ENCODE assay signal across 1 cellular context in genomic region chr7:75738604-75738974, GRCh38.
TF ChIP-seq lines count a peak whose summit lies in the region.

Gene HIP1 (minus strand): TSS chr7:75738941. CDS start chr7:75738920, 21 bp downstream.

TF ChIP-seq in HEK293, 187 proteins besides CTCF, POLR2A, EP300 and RAD21 (continued from another document and continues in another):
- no peak for TF ChIP-seq ZNF19 (tag by site-specific recombination; IDR thresholded peaks at IDR 0.05; ENCODE audit: low read depth)
- TF ChIP-seq ZFP41 (tag by site-specific recombination; IDR thresholded peaks at IDR 0.05; ENCODE audit: borderline replicate concordance) = no peak
- TF ChIP-seq SALL2 (tag by site-specific recombination; IDR thresholded peaks at IDR 0.05; ENCODE audit: borderline replicate concordance) = no peak
- TF ChIP-seq ZNF121 (tag by site-specific recombination; IDR thresholded peaks at IDR 0.05) = no peak
- no peak for TF ChIP-seq ZNF670 (tag by site-specific recombination; IDR thresholded peaks at IDR 0.05; ENCODE audit: low read depth)
- no peak for TF ChIP-seq KLF16 (tag by site-specific recombination; IDR thresholded peaks at IDR 0.05)
- TF ChIP-seq ZBTB49 (tag by site-specific recombination; IDR thresholded peaks at IDR 0.05; ENCODE audit: low read depth) = no peak
- TF ChIP-seq HOXA7 (CRISPR knock-in tag; IDR thresholded peaks at IDR 0.05; ENCODE audit: borderline replicate concordance) = no peak
- no peak for TF ChIP-seq ZNF23 (tag by site-specific recombination; IDR thresholded peaks at IDR 0.05; ENCODE audit: borderline replicate concordance)
- no peak for TF ChIP-seq ZNF202 (tag by site-specific recombination; IDR thresholded peaks at IDR 0.05; ENCODE audit: borderline replicate concordance)
- no peak for TF ChIP-seq SP2 (tag by site-specific recombination; IDR thresholded peaks at IDR 0.05)
- TF ChIP-seq ZNF26 (tag by site-specific recombination; IDR thresholded peaks at IDR 0.05) = no peak
- no peak for TF ChIP-seq ZNF2 (tag by site-specific recombination; IDR thresholded peaks at IDR 0.05)
- no peak for TF ChIP-seq IKZF3 (tag by site-specific recombination; IDR thresholded peaks at IDR 0.05)
- no peak for TF ChIP-seq ZNF560 (tag by site-specific recombination; IDR thresholded peaks at IDR 0.05; ENCODE audit: borderline replicate concordance)
- TF ChIP-seq ZNF398 (tag by site-specific recombination; IDR thresholded peaks at IDR 0.05) = no peak
- no peak for TF ChIP-seq ZNF639 (tag by site-specific recombination; IDR thresholded peaks at IDR 0.05)
- TF ChIP-seq ZNF114 (tag by site-specific recombination; IDR thresholded peaks at IDR 0.05) = no peak
- TF ChIP-seq ZBTB21 (tag by site-specific recombination; IDR thresholded peaks at IDR 0.05) = no peak
- TF ChIP-seq MEIS1 (CRISPR knock-in tag; IDR thresholded peaks at IDR 0.05; ENCODE audit: borderline replicate concordance) = no peak
- TF ChIP-seq ZNF211 (tag by site-specific recombination; IDR thresholded peaks at IDR 0.05; ENCODE audit: low read depth) = no peak
- TF ChIP-seq ZNF280D (tag by site-specific recombination; IDR thresholded peaks at IDR 0.05) = no peak
- TF ChIP-seq PRDM2 (tag by site-specific recombination; IDR thresholded peaks at IDR 0.05; ENCODE audit: borderline replicate concordance) = no peak
- TF ChIP-seq ZNF274 (IDR thresholded peaks at IDR 0.05; ENCODE audit: low read length) = no peak
- no peak for TF ChIP-seq ZNF274 (tag by site-specific recombination; IDR thresholded peaks at IDR 0.05; ENCODE audit: borderline replicate concordance)
- TF ChIP-seq ZNF174 (tag by site-specific recombination; IDR thresholded peaks at IDR 0.05) = no peak
- TF ChIP-seq MZF1 (tag by site-specific recombination; IDR thresholded peaks at IDR 0.05; ENCODE audit: borderline replicate concordance) = no peak
- no peak for TF ChIP-seq ZNF18 (tag by site-specific recombination; IDR thresholded peaks at IDR 0.05)
- TF ChIP-seq HIC1 (tag by site-specific recombination; IDR thresholded peaks at IDR 0.05) = no peak
- no peak for TF ChIP-seq TSHZ1 (tag by site-specific recombination; IDR thresholded peaks at IDR 0.05; ENCODE audit: borderline replicate concordance)
- TF ChIP-seq ZIC2 (tag by site-specific recombination; IDR thresholded peaks at IDR 0.05) = peak; percentile 66
